In the genomic region with DNA sequence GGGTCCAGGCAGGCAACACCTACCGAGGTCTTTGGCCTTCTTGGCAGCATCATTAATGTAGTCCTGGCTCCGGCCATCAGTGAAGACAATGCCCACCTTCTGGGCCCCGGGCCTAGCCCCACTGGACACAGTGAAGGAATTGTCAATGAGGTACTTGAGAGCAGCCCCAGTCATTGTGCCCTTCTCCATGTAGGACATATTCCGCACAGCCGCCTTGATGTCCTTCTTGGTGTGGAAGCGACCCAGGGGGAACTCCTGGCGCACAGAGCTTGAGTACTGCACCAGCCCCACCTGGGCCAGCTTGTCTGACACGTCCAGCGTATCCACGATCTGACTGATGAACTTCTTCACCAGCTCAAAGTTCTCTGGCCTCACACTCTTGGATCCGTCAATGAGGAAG, we compare ENCODE assay signal across 25 cellular contexts. TPM values are rescaled to one million over a fixed set of nuclear protein-coding genes. Genes with fewer than 3 reads are reported as not detected.
"Had no signal": no experiment of that assay in that cellular context is flagged by ENCODE, and none has a peak within 500 bp of the region (broad histone marks: within the 10 kb centered on the region; RNA-seq: fewer than 3 reads in every experiment).

No MANE protein-coding gene starts in this region.

- DNase-seq: dorsolateral prefrontal cortex; effector CD4-positive, alpha-beta T cell; effector memory CD4-positive, alpha-beta T cell; foreskin keratinocyte; hippocampal formation; kidney glomerular epithelial cell; left colon; left ventricle myocardium inferior; lower lobe of right lung; midbrain; naive thymus-derived CD4-positive, alpha-beta T cell had no signal

- H3K4me1 ChIP-seq: foreskin keratinocyte had no signal

- H3K27ac ChIP-seq: coronary artery, esophagus muscularis mucosa, foreskin keratinocyte, gastroesophageal sphincter, heart left ventricle, left ventricle myocardium inferior, lower lobe of right lung had no signal

- FAIRE-seq: colon, endothelial cell of umbilical vein, frontal cortex, islet of Langerhans, keratinocyte had no signal

- H3K27me3 ChIP-seq: dorsolateral prefrontal cortex, esophagus muscularis mucosa, gastroesophageal sphincter, heart left ventricle had no signal

- H3K36me3 ChIP-seq: esophagus muscularis mucosa, gastroesophageal sphincter, heart left ventricle, left ventricle myocardium inferior, lower lobe of right lung had no signal

- H3K4me3 ChIP-seq: coronary artery, dorsolateral prefrontal cortex, esophagus muscularis mucosa, gastroesophageal sphincter, heart left ventricle, left ventricle myocardium inferior, lower lobe of right lung had no signal

- ATAC-seq: foreskin keratinocyte; gastroesophageal sphincter; heart left ventricle; left colon; left lobe of liver; lower lobe of right lung; naive thymus-derived CD4-positive, alpha-beta T cell had no signal

- H3K36me3 Mint-ChIP-seq: naive thymus-derived CD4-positive, alpha-beta T cell had no signal

RNA-seq across cellular contexts. Expression of a gene that starts 7.5 kb away (rescaled TPM):
- total RNA-seq: epithelial cell of proximal tubule, esophagus muscularis mucosa, fibroblast of lung, fibroblast of villous mesenchyme, gastroesophageal sphincter, left colon, left lobe of liver, left ventricle myocardium inferior, lower leg skin, lower lobe of right lung had no signal
- polyA plus RNA-seq: fibroblast of lung; foreskin keratinocyte; heart left ventricle; naive thymus-derived CD4-positive, alpha-beta T cell had no signal

RNA-seq across cellular contexts. Expression of a gene that starts 41.7 kb away (rescaled TPM):
- total RNA-seq: fibroblast of villous mesenchyme, foreskin keratinocyte had no signal
